In genomic region chr11:68273056-68273738, GRCh38 we compare ENCODE assay signal across 10 cellular contexts. TPM values are rescaled to one million over a fixed set of nuclear protein-coding genes. Genes with fewer than 3 reads are reported as not detected.
DNase-seq lines count a peak whose midpoint lies in the region; ATAC-seq, FAIRE-seq and TF ChIP-seq lines count a peak whose summit lies in the region.
"Had no signal": no experiment of that assay in that cellular context is flagged by ENCODE, and none has a peak within 500 bp of the region (broad histone marks: within the 10 kb centered on the region; RNA-seq: fewer than 3 reads in every experiment).

No MANE protein-coding gene starts in this region.

- no peak overlapping the region for H3K27ac ChIP-seq in A673 (ENCODE audit: low read depth, low read length, poor library complexity, severe bottlenecking)
- peak overlapping the region; percentile 97 for H3K27ac ChIP-seq in lower lobe of right lung
- H3K27ac ChIP-seq in tibial artery, result peak overlapping the region in 1 of 2 donors; percentile 94

- TF ChIP-seq POLR2A in GM12892 (IDR thresholded peaks at IDR 0.05; ENCODE audit: low read depth, low read length), result 0 out of 2 replicates have a peak, but pooled peaks have one; percentile 14

- BruUV-seq in A673 (replicated peaks; lab: Mats Ljungman, UMichigan), result no TSS peak

- H3K36me3 ChIP-seq in A673 (ENCODE audit: insufficient read depth, low read length, poor library complexity, severe bottlenecking), result peaks cover under 1% of the 10 kb centered on the region
- no peaks in the 10 kb centered on the region for H3K36me3 ChIP-seq in lower lobe of right lung
- peaks cover 0 to under 1% (median 0%) of the 10 kb centered on the region in 3 donors for H3K36me3 ChIP-seq in tibial artery
- H3K36me3 ChIP-seq: brain microvascular endothelial cell had no signal

- TF ChIP-seq CTCF in A673 (conservative IDR thresholded peaks at IDR 0.05; ENCODE audit: low read depth, low read length) (no peak), activated B cell treated with CpG ODN at 0.5 μM for 24 hours (IDR thresholded peaks at IDR 0.05) (no peak), lower lobe of right lung (IDR thresholded peaks at IDR 0.05) (no peak), tibial artery (IDR thresholded peaks at IDR 0.05) (no peak)

- H3K27ac Mint-ChIP-seq in activated B cell treated with CpG ODN at 0.5 μM for 24 hours, result peak overlapping the region; percentile 98

- no peak for ATAC-seq in activated B cell treated with CpG ODN at 0.5 μM for 24 hours (ENCODE audit: low read depth)
- ATAC-seq in lower lobe of right lung, result no peak
- ATAC-seq in HG03460 (IDR thresholded peaks at IDR 0.05; ENCODE audit: unreplicated experiment), result no peak

- H3K4me1 ChIP-seq in A673 (ENCODE audit: insufficient read depth, low read length, poor library complexity, severe bottlenecking) (no peaks in the 10 kb centered on the region), lower lobe of right lung (peaks cover 31% of the 10 kb centered on the region), tibial artery (peaks cover 0 to 35% (median 17%) of the 10 kb centered on the region in 4 donors)

- DNase-seq in A673 (ENCODE audit: low spot score) (no peak), GM12892 (ENCODE audit: insufficient read length) (no peak), activated B cell treated with CpG ODN at 0.5 μM for 24 hours (no peak), lower lobe of right lung (no peak), NCI-H82 (lab: John Stamatoyannopoulos, UW) (no peak), tibial artery (no peak)
- no peak for DNase-seq in activated CD4-positive, CD25-positive, alpha-beta regulatory T cell (lab: John Stamatoyannopoulos, UW)
- DNase-seq: brain microvascular endothelial cell, foreskin melanocyte had no signal

- H3K4me3 ChIP-seq in A673 (ENCODE audit: low read depth, low read length, poor library complexity, severe bottlenecking) (peak overlapping the region; percentile 86), lower lobe of right lung (peak overlapping the region; percentile 82), tibial artery (no peak overlapping the region)

- H3K9me3 ChIP-seq in A673 (ENCODE audit: low read depth, low read length, poor library complexity, severe bottlenecking) (no peaks in the 10 kb centered on the region), lower lobe of right lung (no peaks in the 10 kb centered on the region), tibial artery (no peaks in the 10 kb centered on the region)

- H3K27me3 Mint-ChIP-seq in activated B cell treated with CpG ODN at 0.5 μM for 24 hours, result no peaks in the 10 kb centered on the region

- H3K4me3 Mint-ChIP-seq in activated B cell treated with CpG ODN at 0.5 μM for 24 hours, result peak overlapping the region; percentile 95

- CTCF ChIA-PET in A673 (lab: Charles Lee) (interaction anchor here (0.7 kb wide), 1 partner anchor 23 kb away, joined by 6 read pairs; no protein-coding TSS in a partner anchor), activated B cell treated with CpG ODN at 0.5 μM for 24 hours (lab: Charles Lee) (interaction anchor here (5.0 to 6.3 kb wide), 2 partner anchors 15 to 24 kb away, joined by 70 to 71 read pairs; no protein-coding TSS in a partner anchor)

- H3K27me3 ChIP-seq in A673 (replicated peaks; ENCODE audit: insufficient read depth, low read depth, low read length, poor library complexity) (no peaks in the 10 kb centered on the region), lower lobe of right lung (ENCODE audit: low read depth) (no peaks in the 10 kb centered on the region), tibial artery (no peaks in the 10 kb centered on the region)
- H3K27me3 ChIP-seq: brain microvascular endothelial cell had no signal

- FAIRE-seq in GM12892 (lab: Jason Lieb, UNC), result peak; percentile 60

- peaks cover 67% of the 10 kb centered on the region for H3K4me1 Mint-ChIP-seq in activated B cell treated with CpG ODN at 0.5 μM for 24 hours

- H3K9me3 Mint-ChIP-seq in activated B cell treated with CpG ODN at 0.5 μM for 24 hours, result no peaks in the 10 kb centered on the region

- POLR2A ChIA-PET in A673 (lab: Charles Lee; ENCODE audit: low non-redundant PET), result no interaction called here
- POLR2A ChIA-PET in activated B cell treated with CpG ODN at 0.5 μM for 24 hours (lab: Charles Lee), result interaction anchor here (0.6 to 5.2 kb wide), 20 partner anchors 7 to 1436 kb away, joined by 3 to 93 read pairs (median 8); partner anchors contain the start of genes KMT5B and POLD4

- H3K36me3 Mint-ChIP-seq in activated B cell treated with CpG ODN at 0.5 μM for 24 hours (ENCODE audit: low read depth), result peaks cover 30% of the 10 kb centered on the region

- intact Hi-C loops in A673 (cut with micrococcal nuclease; ENCODE audit: unreplicated experiment) (loop anchor here (5.0 kb wide), 2 partner anchors 174 to 189 kb away; partner anchors contain the start of gene PPP6R3), activated B cell treated with CpG ODN at 0.5 μM for 24 hours (cut with micrococcal nuclease) (loop anchor here (1.0 to 10.0 kb wide), 4 partner anchors 9 to 658 kb away; no protein-coding TSS in a partner anchor), lower lobe of right lung (cut with DNase I) (no loop called here), tibial artery (cut with DNase I; ENCODE audit: low total_unique reads) (no loop called here)

RNA-seq across cellular contexts. Expression of gene C11orf24, which starts 1.4 kb away (rescaled TPM):
- total RNA-seq in A673 (2021), result 48.1 and 52.3 TPM in 2 replicates
- 16.1 TPM for polyA plus RNA-seq in GM12892 (2012; ENCODE audit: missing spikeins)
- 75.5 and 78.0 TPM in 2 replicates for total RNA-seq in activated B cell treated with CpG ODN at 0.5 μM for 24 hours
- total RNA-seq in lower lobe of right lung, result 24.7 TPM

RNA-seq across cellular contexts. Expression of gene LRP5, which starts 39.2 kb away (rescaled TPM):
- 67.0 and 76.3 TPM in 2 replicates for total RNA-seq in A673 (2021)
- polyA plus RNA-seq in GM12892 (2012; ENCODE audit: missing spikeins), result 2.6 TPM
- total RNA-seq in activated B cell treated with CpG ODN at 0.5 μM for 24 hours, result 7.7 and 8.7 TPM in 2 replicates
- 66.1 TPM for total RNA-seq in lower lobe of right lung

Comparison
In these comparisons a context has a peak if more than half of its experiments do, and no peak if none do; other contexts are left out.
1. H3K4me3 ChIP-seq: peak in A673 (single experiment) and lower lobe of right lung (single experiment); none in tibial artery (0 of 2).
2. intact Hi-C loops: an anchor here in A673 (5.0 kb wide) and activated B cell treated with CpG ODN at 0.5 μM for 24 hours (1.0 to 10.0 kb wide); none called in lower lobe of right lung and tibial artery.